Comparison of ENCODE assay signal across 23 cellular contexts in the genomic region with DNA sequence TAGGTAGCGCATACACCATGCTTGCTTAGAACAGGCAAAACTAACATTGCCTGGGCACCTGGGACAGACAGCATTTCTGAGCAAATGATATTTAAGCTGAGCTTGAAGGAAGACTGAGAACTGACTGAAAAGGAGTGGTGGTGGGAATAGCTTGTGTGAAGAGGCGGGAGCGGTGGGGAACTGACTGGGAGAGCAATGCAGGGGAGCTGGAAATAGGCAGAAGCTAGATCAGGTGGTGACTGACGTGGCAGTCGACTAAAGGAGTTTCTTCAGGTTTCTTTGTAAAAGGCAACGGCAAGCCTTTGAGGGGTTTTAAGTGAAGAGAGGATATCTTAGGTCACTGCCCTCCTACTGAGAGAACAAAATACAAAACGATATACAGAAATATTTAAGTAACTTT.
A peak's percentile ranks its signal among the peaks of the same experiment; 100 is the strongest.
DNase-seq lines count a peak whose midpoint lies in the region; ATAC-seq and TF ChIP-seq lines count a peak whose summit lies in the region.
"Had no signal": no experiment of that assay in that cellular context is flagged by ENCODE, and none has a peak within 500 bp of the region (broad histone marks: within the 10 kb centered on the region; RNA-seq: fewer than 3 reads in every experiment).

No MANE protein-coding gene starts in this region.

- H3K9me3 ChIP-seq in endodermal cell (ENCODE audit: control insufficient read depth, low read length) = no peaks in the 10 kb centered on the region
- no peaks in the 10 kb centered on the region for H3K9me3 ChIP-seq in mammary epithelial cell (replicated peaks; ENCODE audit: insufficient read depth, low read length)
- H3K9me3 ChIP-seq: Caco-2, HAP-1, SK-N-SH had no signal

- BruUV-seq in mammary epithelial cell (replicated peaks; lab: Mats Ljungman, UMichigan) = no TSS peak

- 74 to 80% methylated on average over 3 to 6 of the region's 7 CpGs for WGBS in endodermal cell (ENCODE audit: insufficient coverage in 1 of 2, insufficient read length in 1 of 2), 2 experiments
- WGBS in mesendoderm (ENCODE audit: extremely low coverage, insufficient coverage, low lambda C conversion rate) = no CpG with 5 or more reads among the region's 7 CpGs
- WGBS in mammary epithelial cell (ENCODE audit: low coverage, missing lambda C conversion rate) = 72% methylated on average over 7 of the region's 7 CpGs

- no peak overlapping the region for H3K56ac ChIP-seq in mesendoderm (ENCODE audit: low read length)

- intact Hi-C loops in mammary epithelial cell (cut with micrococcal nuclease) = no loop called here

- H3K36me3 ChIP-seq in endodermal cell (ENCODE audit: control insufficient read depth, insufficient read depth, low read length) (peaks cover 7% of the 10 kb centered on the region), mesendoderm (ENCODE audit: control insufficient read depth, insufficient read depth, low read length) (no peaks in the 10 kb centered on the region), mammary epithelial cell (ENCODE audit: insufficient read depth, low read length) (no peaks in the 10 kb centered on the region)
- H3K36me3 ChIP-seq: HAP-1 had no signal

- H2AK5ac ChIP-seq in mesendoderm (ENCODE audit: low read length) = no peak overlapping the region

- H3K23ac ChIP-seq in mesendoderm (ENCODE audit: low read length) = no peak overlapping the region

- H3K18ac ChIP-seq in mesendoderm (ENCODE audit: low read length) = no peak overlapping the region

- no peak for ATAC-seq in GM18867 (IDR thresholded peaks at IDR 0.05; ENCODE audit: unreplicated experiment)

- H4K5ac ChIP-seq in mesendoderm (ENCODE audit: low read length) = no peak overlapping the region

- H3K27ac ChIP-seq in endodermal cell (ENCODE audit: low read depth, low read length) = peak overlapping the region; percentile 6
- no peak overlapping the region for H3K27ac ChIP-seq in mesendoderm (ENCODE audit: low read depth, low read length)
- H3K27ac ChIP-seq in mammary epithelial cell (ENCODE audit: insufficient read depth, low read depth, low read length) = no peak overlapping the region
- H3K27ac ChIP-seq: KMS-11, PC-9 had no signal

- no peak overlapping the region for H2BK5ac ChIP-seq in mesendoderm (ENCODE audit: low read length)

- H3K79me1 ChIP-seq in mesendoderm (ENCODE audit: low read length) = peaks cover 2% of the 10 kb centered on the region

- H3K4me1 Mint-ChIP-seq in endodermal cell = peaks cover 35% of the 10 kb centered on the region
- H3K4me1 Mint-ChIP-seq: CD4-positive, CD25-positive, alpha-beta regulatory T cell had no signal

- in situ Hi-C loops in mammary epithelial cell (cut with MboI; ENCODE audit: low sequenced_read_pairs in 2 of 2) = no loop called here

- H3K9ac ChIP-seq in endodermal cell (ENCODE audit: extremely low read depth, low read length, poor library complexity, severe bottlenecking) (peak overlapping the region; percentile 23), mesendoderm (ENCODE audit: low read length) (no peak overlapping the region), mammary epithelial cell (ENCODE audit: insufficient read depth, low read length) (no peak overlapping the region)
- H3K9ac ChIP-seq: KMS-11, SK-N-SH had no signal

- H3K36me3 Mint-ChIP-seq in endodermal cell (ENCODE audit: low read depth) = peaks cover 9% of the 10 kb centered on the region
- H3K36me3 Mint-ChIP-seq: CD4-positive, CD25-positive, alpha-beta regulatory T cell had no signal

- H3K4me2 ChIP-seq in mesendoderm (ENCODE audit: low read length) (no peak overlapping the region), mammary epithelial cell (ENCODE audit: insufficient read depth, low read depth, low read length) (no peak overlapping the region)
- H3K4me2 ChIP-seq: KMS-11, PC-9, SK-N-SH had no signal

- DNase-seq in HEK293T (ENCODE audit: extremely low spot score) = peak; percentile 17
- DNase-seq in endodermal cell = peak; percentile 70
- DNase-seq in mesendoderm = peak; percentile 57
- no peak for DNase-seq in mammary epithelial cell
- no peak for DNase-seq in activated T-cell treated with anti-CD3 and anti-CD28 coated beads, Interleukin-2, amount 50 U/mL, for 1 hour
- no peak for DNase-seq in DMS79 treated with DMSO at 0.1 percent for 48 hours (lab: John Stamatoyannopoulos, UW)
- DNase-seq: Caco-2; CD4-positive, CD25-positive, alpha-beta regulatory T cell; DMS 273 treated with DMSO at 0.1 percent for 48 hours; DND-41; IMR-90; NCI-H1092 treated with DMSO at 0.1 percent for 48 hours; NCI-H1436 treated with DMSO at 0.1 percent for 48 hours; NCI-H2029; NCI-H226; NCI-H510A treated with DMSO at 0.1 percent for 48 hours; NCI-H748 treated with DMSO at 0.1 percent for 48 hours; PC-9; SIG-M5; SK-N-SH had no signal

- H3K27me3 ChIP-seq in endodermal cell (ENCODE audit: control insufficient read depth, insufficient read depth, low read length, poor library complexity, severe bottlenecking) (no peaks in the 10 kb centered on the region), mesendoderm (ENCODE audit: insufficient read depth, low read length, poor library complexity) (no peaks in the 10 kb centered on the region), mammary epithelial cell (ENCODE audit: insufficient read depth, low read length) (no peaks in the 10 kb centered on the region)

- H3K27ac Mint-ChIP-seq in endodermal cell = peak overlapping the region; percentile 59
- H3K27ac Mint-ChIP-seq: CD4-positive, CD25-positive, alpha-beta regulatory T cell had no signal

- H3K4me1 ChIP-seq in endodermal cell (ENCODE audit: control insufficient read depth, insufficient read depth, low read length) (peaks cover 9% of the 10 kb centered on the region), mesendoderm (ENCODE audit: control insufficient read depth, low read depth, low read length) (peaks cover 5% of the 10 kb centered on the region), mammary epithelial cell (ENCODE audit: insufficient read depth, low read length) (no peaks in the 10 kb centered on the region)
- H3K4me1 ChIP-seq: Caco-2 had no signal

- H3K27me3 Mint-ChIP-seq in endodermal cell (ENCODE audit: insufficient read depth) = no peaks in the 10 kb centered on the region

- H3K4ac ChIP-seq in mesendoderm (ENCODE audit: low read depth, low read length) = no peak overlapping the region

- no peak for TF ChIP-seq CTCF in endodermal cell (conservative IDR thresholded peaks at IDR 0.05)
- TF ChIP-seq CTCF in mammary epithelial cell (conservative IDR thresholded peaks at IDR 0.05 in 1 of 2, IDR thresholded peaks at IDR 0.05 in 1 of 2; ENCODE audit: extremely low read depth in 1 of 2, insufficient read depth in 1 of 2, low read depth in 1 of 2, low read length in 2 of 2) = no peak

- no peaks in the 10 kb centered on the region for H3K79me2 ChIP-seq in mesendoderm (ENCODE audit: control insufficient read depth, insufficient read depth, low read length)
- no peaks in the 10 kb centered on the region for H3K79me2 ChIP-seq in mammary epithelial cell (ENCODE audit: insufficient read depth, low read length)

- no peaks in the 10 kb centered on the region for H4K20me1 ChIP-seq in mammary epithelial cell (ENCODE audit: insufficient read depth, low read length)

- no peak overlapping the region for H2BK120ac ChIP-seq in mesendoderm (ENCODE audit: low read depth, low read length)

- POLR2A ChIA-PET in HEK293T (lab: Yijun Ruan, JAX) = no interaction called here

- CTCF ChIA-PET in HEK293T (lab: Yijun Ruan, JAX) = interaction anchor here (1.0 kb wide), 1 partner anchor 151 kb away, joined by 3 read pairs; no protein-coding TSS in a partner anchor
- CTCF ChIA-PET in mammary epithelial cell (lab: Charles Lee; ENCODE audit: low non-redundant PET) = no interaction called here

- dilution Hi-C loops in mammary epithelial cell (cut with HindIII; ENCODE audit: low sequenced_read_pairs) = no loop called here

- no peak overlapping the region for H2BK15ac ChIP-seq in mesendoderm (replicated peaks; ENCODE audit: low read depth)

- no peak overlapping the region for H3K4me3 ChIP-seq in endodermal cell (ENCODE audit: low read length)
- H3K4me3 ChIP-seq in mesendoderm (ENCODE audit: low read length) = no peak overlapping the region
- no peak overlapping the region for H3K4me3 ChIP-seq in mammary epithelial cell (replicated peaks in 1 of 3; ENCODE audit: insufficient read depth in 1 of 3, low read depth in 2 of 3, low read length in 3 of 3)
- H3K4me3 ChIP-seq: HAP-1, PC-9 had no signal

- no peaks in the 10 kb centered on the region for H3K9me3 Mint-ChIP-seq in endodermal cell

- no peak overlapping the region for H3K4me3 Mint-ChIP-seq in endodermal cell
- H3K4me3 Mint-ChIP-seq: CD4-positive, CD25-positive, alpha-beta regulatory T cell had no signal

- no peak overlapping the region for H2AFZ ChIP-seq in mammary epithelial cell (ENCODE audit: low read depth, low read length)
- H2AFZ ChIP-seq: PC-9 had no signal

- no peak overlapping the region for H4K8ac ChIP-seq in mesendoderm (ENCODE audit: low read depth, low read length)

TF ChIP-seq in HEK293T, 16 proteins besides CTCF, POLR2A, EP300 and RAD21:
- TF ChIP-seq, protein P1, sequence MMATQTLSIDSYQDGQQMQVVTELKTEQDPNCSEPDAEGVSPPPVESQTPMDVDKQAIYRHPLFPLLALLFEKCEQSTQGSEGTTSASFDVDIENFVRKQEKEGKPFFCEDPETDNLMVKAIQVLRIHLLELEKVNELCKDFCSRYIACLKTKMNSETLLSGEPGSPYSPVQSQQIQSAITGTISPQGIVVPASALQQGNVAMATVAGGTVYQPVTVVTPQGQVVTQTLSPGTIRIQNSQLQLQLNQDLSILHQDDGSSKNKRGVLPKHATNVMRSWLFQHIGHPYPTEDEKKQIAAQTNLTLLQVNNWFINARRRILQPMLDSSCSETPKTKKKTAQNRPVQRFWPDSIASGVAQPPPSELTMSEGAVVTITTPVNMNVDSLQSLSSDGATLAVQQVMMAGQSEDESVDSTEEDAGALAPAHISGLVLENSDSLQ (IDR thresholded peaks at IDR 0.05) = peak; percentile 57; the same call in 1 of the 2 replicates
- TF ChIP-seq L3MBTL2 (conservative IDR thresholded peaks at IDR 0.05) (no peak), SP1 (IDR thresholded peaks at IDR 0.05) (no peak), FOXM1 (IDR thresholded peaks at IDR 0.05; ENCODE audit: borderline replicate concordance) (no peak), ARNT (IDR thresholded peaks at IDR 0.05) (no peak), FOXA1 (IDR thresholded peaks at IDR 0.05) (no peak)

Comparison
In these comparisons a context has a peak if more than half of its experiments do, and no peak if none do; other contexts are left out.
1. DNase-seq: peak in HEK293T (single experiment), endodermal cell (single experiment) and mesendoderm (single experiment); none in mammary epithelial cell (single experiment), activated T-cell treated with anti-CD3 and anti-CD28 coated beads, Interleukin-2, amount 50 U/mL, for 1 hour (single experiment) and DMS79 treated with DMSO at 0.1 percent for 48 hours (single experiment).